ENCODE assay signal across 20 cellular contexts in the genomic region with DNA sequence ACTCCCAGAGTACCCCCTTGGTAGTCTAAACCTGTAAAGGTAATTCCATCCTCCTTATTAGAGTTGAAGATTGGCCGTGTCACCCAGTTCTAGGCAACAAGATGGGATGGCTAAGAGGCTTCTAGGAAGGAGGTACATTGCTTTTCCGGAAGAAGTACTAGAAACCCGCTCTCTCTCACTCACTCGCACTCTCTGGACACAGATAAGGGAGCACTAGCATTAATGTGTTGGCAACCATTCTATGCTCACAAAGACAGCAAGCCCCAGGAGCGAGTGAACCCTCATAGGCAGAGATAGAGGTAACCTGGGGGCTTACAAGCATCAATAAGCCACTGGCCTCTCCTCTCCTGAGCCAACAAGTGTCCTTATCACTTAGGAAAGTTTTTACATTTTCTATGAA.
DNase-seq lines count a peak whose midpoint lies in the region; FAIRE-seq and TF ChIP-seq lines count a peak whose summit lies in the region.
"Had no signal": no experiment of that assay in that cellular context is flagged by ENCODE, and none has a peak within 500 bp of the region (broad histone marks: within the 10 kb centered on the region; RNA-seq: fewer than 3 reads in every experiment).

No MANE protein-coding gene starts in this region.

- no peaks in the 10 kb centered on the region for H4K20me1 ChIP-seq in hepatocyte (ENCODE audit: insufficient read depth, poor library complexity, severe bottlenecking)

- TF ChIP-seq POLR2A in suprapubic skin (IDR thresholded peaks at IDR 0.05) = no peak

- TF ChIP-seq EP300 in suprapubic skin (IDR thresholded peaks at IDR 0.05) = no peak

- no peak overlapping the region for H3K4me3 Mint-ChIP-seq in activated naive CD4-positive, alpha-beta T cell treated with anti-CD3 and anti-CD28 coated beads, Interleukin-2, amount 50 U/mL, for 24 hours
- H3K4me3 Mint-ChIP-seq in activated T-helper 1 cell treated with anti-CD3 and anti-CD28 coated beads, Interleukin-12 subunit alpha, Interleukin-12 subunit beta, Interleukin-2, Interleukin-4 antibody, amounts not matched to agents 30 ng/mL and 10 ng/mL and 1 ng/mL, durations not matched to agents 14 hours and 24 hours and 36 hours = no peak overlapping the region
- H3K4me3 Mint-ChIP-seq: endodermal cell had no signal

- peak overlapping the region; percentile 86 for H3K27ac ChIP-seq in hepatocyte
- peak overlapping the region; percentile 92 for H3K27ac ChIP-seq in suprapubic skin
- H3K27ac ChIP-seq: uterus, VCaP had no signal

- no peak overlapping the region for H3K4me2 ChIP-seq in hepatocyte

- intact Hi-C loops in activated T-helper 1 cell treated with anti-CD3 and anti-CD28 coated beads, Interleukin-12 subunit alpha, Interleukin-12 subunit beta, Interleukin-2, Interleukin-4 antibody, amounts not matched to agents 30 ng/mL and 10 ng/mL and 1 ng/mL, durations not matched to agents 14 hours and 24 hours and 36 hours (cut with micrococcal nuclease) = loop anchor here (1.0 kb wide), 2 partner anchors 117 to 133 kb away; no protein-coding TSS in a partner anchor

- no peaks in the 10 kb centered on the region for H3K9me2 ChIP-seq in hepatocyte (replicated peaks; ENCODE audit: insufficient read depth)

- H3K79me2 ChIP-seq in hepatocyte = no peaks in the 10 kb centered on the region

- H3K4me3 ChIP-seq in hepatocyte = no peak overlapping the region
- H3K4me3 ChIP-seq in suprapubic skin = no peak overlapping the region
- H3K4me3 ChIP-seq: sigmoid colon, uterus had no signal

- H3K9me3 ChIP-seq in hepatocyte (ENCODE audit: low read depth) (no peaks in the 10 kb centered on the region), suprapubic skin (no peaks in the 10 kb centered on the region)
- H3K9me3 ChIP-seq: sigmoid colon, uterus had no signal

- H3K36me3 ChIP-seq in hepatocyte (replicated peaks; ENCODE audit: insufficient read depth, low read depth) = no peaks in the 10 kb centered on the region
- no peaks in the 10 kb centered on the region for H3K36me3 ChIP-seq in suprapubic skin
- H3K36me3 ChIP-seq: sigmoid colon, uterus had no signal

- FAIRE-seq in GM19239 (lab: Jason Lieb, UNC) = no peak

- 97% methylated on average over 5 of the region's 5 CpGs for WGBS in hepatocyte (ENCODE audit: low lambda C conversion rate, missing lambda C conversion rate)
- 96% methylated on average over 5 of the region's 5 CpGs for WGBS in suprapubic skin

- peaks cover 67% of the 10 kb centered on the region for H3K4me1 Mint-ChIP-seq in activated naive CD4-positive, alpha-beta T cell treated with anti-CD3 and anti-CD28 coated beads, Interleukin-2, amount 50 U/mL, for 24 hours
- H3K4me1 Mint-ChIP-seq in activated T-helper 1 cell treated with anti-CD3 and anti-CD28 coated beads, Interleukin-12 subunit alpha, Interleukin-12 subunit beta, Interleukin-2, Interleukin-4 antibody, amounts not matched to agents 30 ng/mL and 10 ng/mL and 1 ng/mL, durations not matched to agents 14 hours and 24 hours and 36 hours (ENCODE audit: low read depth) = peaks cover 80% of the 10 kb centered on the region
- H3K4me1 Mint-ChIP-seq: endodermal cell had no signal

- peaks cover 7% of the 10 kb centered on the region for H3K36me3 Mint-ChIP-seq in activated naive CD4-positive, alpha-beta T cell treated with anti-CD3 and anti-CD28 coated beads, Interleukin-2, amount 50 U/mL, for 24 hours
- peaks cover 27% of the 10 kb centered on the region for H3K36me3 Mint-ChIP-seq in activated T-helper 1 cell treated with anti-CD3 and anti-CD28 coated beads, Interleukin-12 subunit alpha, Interleukin-12 subunit beta, Interleukin-2, Interleukin-4 antibody, amounts not matched to agents 30 ng/mL and 10 ng/mL and 1 ng/mL, durations not matched to agents 14 hours and 24 hours and 36 hours (ENCODE audit: low read depth)

- DNase-seq in activated naive CD4-positive, alpha-beta T cell treated with anti-CD3 and anti-CD28 coated beads, Interleukin-2, amount 50 U/mL, for 16 hours = no peak
- DNase-seq in activated T-helper 1 cell treated with anti-CD3 and anti-CD28 coated beads, Interleukin-12 subunit alpha, Interleukin-12 subunit beta, Interleukin-2, Interleukin-4 antibody, amounts not matched to agents 30 ng/mL and 10 ng/mL and 1 ng/mL, durations not matched to agents 14 hours and 24 hours and 36 hours (ENCODE audit: low spot score) = no peak
- DNase-seq in hepatocyte (ENCODE audit: low spot score) (no peak), suprapubic skin (ENCODE audit: low spot score in 2 of 2) (no peak), superior temporal gyrus (ENCODE audit: extremely low spot score) (no peak), AG08395 (ENCODE audit: low spot score) (no peak), GM19239 (ENCODE audit: insufficient read length, low spot score) (no peak)
- DNase-seq: cerebellar nuclear complex; COR-L47; endodermal cell; left cardiac atrium; NCI-H2107; NCI-H526 treated with DMSO at 0.1 percent for 48 hours; occipital lobe; sigmoid colon; stimulated activated naive CD4-positive, alpha-beta T cell; T-helper 1 cell; uterus had no signal

- H3K27me3 ChIP-seq in hepatocyte (no peaks in the 10 kb centered on the region), suprapubic skin (no peaks in the 10 kb centered on the region)
- H3K27me3 ChIP-seq: sigmoid colon, uterus had no signal

- H3K27ac Mint-ChIP-seq in activated naive CD4-positive, alpha-beta T cell treated with anti-CD3 and anti-CD28 coated beads, Interleukin-2, amount 50 U/mL, for 24 hours = peak overlapping the region; percentile 99
- H3K27ac Mint-ChIP-seq in activated T-helper 1 cell treated with anti-CD3 and anti-CD28 coated beads, Interleukin-12 subunit alpha, Interleukin-12 subunit beta, Interleukin-2, Interleukin-4 antibody, amounts not matched to agents 30 ng/mL and 10 ng/mL and 1 ng/mL, durations not matched to agents 14 hours and 24 hours and 36 hours = peak overlapping the region; percentile 94
- H3K27ac Mint-ChIP-seq: endodermal cell had no signal

- peaks cover 27% of the 10 kb centered on the region for H3K9me3 Mint-ChIP-seq in activated naive CD4-positive, alpha-beta T cell treated with anti-CD3 and anti-CD28 coated beads, Interleukin-2, amount 50 U/mL, for 24 hours
- H3K9me3 Mint-ChIP-seq in activated T-helper 1 cell treated with anti-CD3 and anti-CD28 coated beads, Interleukin-12 subunit alpha, Interleukin-12 subunit beta, Interleukin-2, Interleukin-4 antibody, amounts not matched to agents 30 ng/mL and 10 ng/mL and 1 ng/mL, durations not matched to agents 14 hours and 24 hours and 36 hours = peaks cover 18% of the 10 kb centered on the region

- no peaks in the 10 kb centered on the region for H3K27me3 Mint-ChIP-seq in activated naive CD4-positive, alpha-beta T cell treated with anti-CD3 and anti-CD28 coated beads, Interleukin-2, amount 50 U/mL, for 24 hours
- no peaks in the 10 kb centered on the region for H3K27me3 Mint-ChIP-seq in activated T-helper 1 cell treated with anti-CD3 and anti-CD28 coated beads, Interleukin-12 subunit alpha, Interleukin-12 subunit beta, Interleukin-2, Interleukin-4 antibody, amounts not matched to agents 30 ng/mL and 10 ng/mL and 1 ng/mL, durations not matched to agents 14 hours and 24 hours and 36 hours (ENCODE audit: insufficient read depth)

- H3K4me1 ChIP-seq in hepatocyte (ENCODE audit: insufficient read depth) (peaks cover 7% of the 10 kb centered on the region), suprapubic skin (peaks cover 13% of the 10 kb centered on the region)
- H3K4me1 ChIP-seq: sigmoid colon, uterus had no signal

- TF ChIP-seq CTCF in hepatocyte (IDR thresholded peaks at IDR 0.05; ENCODE audit: poor library complexity) = no peak
- TF ChIP-seq CTCF in suprapubic skin (IDR thresholded peaks at IDR 0.05) = no peak

- no peak overlapping the region for H2AFZ ChIP-seq in hepatocyte
